ENCODE assay signal across 8 cellular contexts in the genomic region with DNA sequence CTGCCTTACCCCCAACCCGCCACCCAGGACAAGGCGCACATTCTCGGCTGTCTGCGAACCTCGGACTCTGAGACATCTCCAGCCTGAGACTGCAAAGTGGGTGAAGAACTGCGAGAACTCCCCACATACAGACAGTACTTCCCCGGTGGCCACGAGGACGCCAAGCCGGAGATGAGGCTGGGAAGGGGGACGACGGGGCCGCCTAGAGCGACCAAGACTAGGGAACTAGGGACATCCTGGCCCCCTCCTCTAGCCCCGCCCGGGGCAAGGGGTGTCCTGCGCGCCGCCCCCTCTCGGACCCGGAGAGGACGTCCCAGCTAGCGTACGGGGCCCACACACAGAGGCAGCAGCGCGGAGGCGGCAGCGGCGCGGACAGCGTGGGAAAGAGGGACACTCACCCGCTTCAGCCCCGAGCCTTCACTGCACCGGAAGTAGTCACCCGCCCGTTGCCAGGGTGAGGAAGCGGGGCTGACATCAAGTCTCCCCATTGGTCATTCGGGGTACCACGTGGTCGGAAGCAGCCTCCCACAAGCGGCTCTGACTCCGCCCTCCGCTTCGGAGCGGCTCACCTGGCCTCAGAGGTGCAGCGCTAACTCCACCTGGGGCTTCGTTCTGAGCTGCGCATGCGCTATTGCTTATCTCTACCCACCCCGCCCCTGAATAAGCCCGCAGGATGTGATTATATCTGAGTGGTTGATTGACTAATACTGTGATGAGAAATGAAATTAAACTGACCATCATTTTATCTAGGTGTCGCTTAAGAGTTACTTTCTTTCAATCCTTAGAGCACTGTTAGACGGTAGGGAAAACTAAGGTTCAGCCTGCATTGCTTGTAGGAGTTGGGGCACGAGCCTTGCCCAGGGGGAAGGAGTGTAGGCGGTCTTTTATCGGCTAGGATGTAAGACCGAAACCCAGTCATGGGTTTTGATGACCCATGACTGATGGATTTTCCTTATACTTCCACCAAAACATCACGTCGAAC. TPM values are rescaled to one million over a fixed set of nuclear protein-coding genes. Genes with fewer than 3 reads are reported as not detected.
DNase-seq lines count a peak whose midpoint lies in the region; ATAC-seq and TF ChIP-seq lines count a peak whose summit lies in the region.

A gene with protein sequence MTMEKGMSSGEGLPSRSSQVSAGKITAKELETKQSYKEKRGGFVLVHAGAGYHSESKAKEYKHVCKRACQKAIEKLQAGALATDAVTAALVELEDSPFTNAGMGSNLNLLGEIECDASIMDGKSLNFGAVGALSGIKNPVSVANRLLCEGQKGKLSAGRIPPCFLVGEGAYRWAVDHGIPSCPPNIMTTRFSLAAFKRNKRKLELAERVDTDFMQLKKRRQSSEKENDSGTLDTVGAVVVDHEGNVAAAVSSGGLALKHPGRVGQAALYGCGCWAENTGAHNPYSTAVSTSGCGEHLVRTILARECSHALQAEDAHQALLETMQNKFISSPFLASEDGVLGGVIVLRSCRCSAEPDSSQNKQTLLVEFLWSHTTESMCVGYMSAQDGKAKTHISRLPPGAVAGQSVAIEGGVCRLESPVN (minus strand): TSS at position 437 of the 982 bp plus-strand sequence. CDS start 8,854 bp downstream, outside the sequence.

- no peaks in the 10 kb centered on the region for H3K9me3 ChIP-seq in BLaER1
- no peaks in the 10 kb centered on the region for H3K9me3 ChIP-seq in left lung

- peaks cover 16% of the 10 kb centered on the region for H3K27me3 Mint-ChIP-seq in dendritic cell treated with granulocyte-macrophage colony-stimulating factor and Interleukin-4, amounts not matched to agents 40 ng/mL and 50 ng/mL, for 4 days

- H3K36me3 Mint-ChIP-seq in dendritic cell treated with granulocyte-macrophage colony-stimulating factor and Interleukin-4, amounts not matched to agents 40 ng/mL and 50 ng/mL, for 4 days (ENCODE audit: low read depth), result peaks cover 12% of the 10 kb centered on the region

- intact Hi-C loops in dendritic cell treated with granulocyte-macrophage colony-stimulating factor and Interleukin-4, amounts not matched to agents 40 ng/mL and 50 ng/mL, for 4 days (cut with micrococcal nuclease), result loop anchor here (2.0 kb wide), 1 partner anchor 146 kb away; the partner anchor contains the start of genes ESF1 and NDUFAF5
- intact Hi-C loops in left lung (cut with DNase I), result no loop called here

- peaks cover 6% of the 10 kb centered on the region for H3K4me1 Mint-ChIP-seq in dendritic cell treated with granulocyte-macrophage colony-stimulating factor and Interleukin-4, amounts not matched to agents 40 ng/mL and 50 ng/mL, for 4 days (ENCODE audit: low read depth)

- peaks cover 12% of the 10 kb centered on the region for H3K4me1 ChIP-seq in BLaER1
- peaks cover 4 to 8% of the 10 kb centered on the region in 2 donors for H3K4me1 ChIP-seq in left lung

- no peaks in the 10 kb centered on the region for H3K9me3 Mint-ChIP-seq in dendritic cell treated with granulocyte-macrophage colony-stimulating factor and Interleukin-4, amounts not matched to agents 40 ng/mL and 50 ng/mL, for 4 days

- TF ChIP-seq CTCF in left lung (IDR thresholded peaks at IDR 0.05), result no peak

- H4K20me1 ChIP-seq in BLaER1, result peaks cover 30% of the 10 kb centered on the region

- DNase-seq in NCI-H526 treated with DMSO at 0.1 percent for 48 hours (lab: John Stamatoyannopoulos, UW), result peak; percentile 98
- peak; percentile 97 for DNase-seq in activated CD4-positive, alpha-beta T cell treated with anti-CD3 and anti-CD28 coated beads, Interleukin-2, amount 50 U/mL, for 1 hour
- peak; percentile 96 to 98 for DNase-seq in left lung
- DNase-seq in stimulated activated CD4-positive, alpha-beta T cell treated with anti-CD3 and anti-CD28 coated beads, Interleukin-2, amount 100 ng/mL, for 48 hours, result peak; percentile 91 to 92

- ATAC-seq in GM19324 (IDR thresholded peaks at IDR 0.05; ENCODE audit: low FRiP score, unreplicated experiment) (peak; percentile 100), HG03469 (IDR thresholded peaks at IDR 0.05; ENCODE audit: unreplicated experiment) (peak; percentile 100), left lung (peak; percentile 99)

- peak within 1 kb of the TSS; percentile 84 for H3K27ac Mint-ChIP-seq in dendritic cell treated with granulocyte-macrophage colony-stimulating factor and Interleukin-4, amounts not matched to agents 40 ng/mL and 50 ng/mL, for 4 days

- no peaks in the 10 kb centered on the region for H3K27me3 ChIP-seq in BLaER1
- peaks cover 0 to 13% of the 10 kb centered on the region in 2 donors for H3K27me3 ChIP-seq in left lung

- H3K36me3 ChIP-seq in BLaER1, result no peaks in the 10 kb centered on the region
- no peaks in the 10 kb centered on the region for H3K36me3 ChIP-seq in left lung

- H3K4me3 Mint-ChIP-seq in dendritic cell treated with granulocyte-macrophage colony-stimulating factor and Interleukin-4, amounts not matched to agents 40 ng/mL and 50 ng/mL, for 4 days, result peak within 1 kb of the TSS; percentile 96

- H3K9ac ChIP-seq in BLaER1, result peak within 1 kb of the TSS; percentile 79

- H3K4me3 ChIP-seq in BLaER1 (peak within 1 kb of the TSS; percentile 86), left lung (peak within 1 kb of the TSS; percentile 77 to 87)

- H3K27ac ChIP-seq in BLaER1 (peak within 1 kb of the TSS; percentile 54), left lung (peak within 1 kb of the TSS; percentile 82 to 84)

- H3K4me2 ChIP-seq in BLaER1, result peak within 1 kb of the TSS; percentile 83

RNA-seq across cellular contexts. Expression of the gene that starts here (rescaled TPM):
- total RNA-seq in left lung, result 10 to 100 TPM; 12.9 to 15.0 TPM

Comparison
In these comparisons a context has a peak if more than half of its experiments do, and no peak if none do; other contexts are left out.
1. Peak in every context shown above with its lines: DNase-seq, ATAC-seq, H3K4me3 ChIP-seq and H3K27ac ChIP-seq.